In the genomic region with DNA sequence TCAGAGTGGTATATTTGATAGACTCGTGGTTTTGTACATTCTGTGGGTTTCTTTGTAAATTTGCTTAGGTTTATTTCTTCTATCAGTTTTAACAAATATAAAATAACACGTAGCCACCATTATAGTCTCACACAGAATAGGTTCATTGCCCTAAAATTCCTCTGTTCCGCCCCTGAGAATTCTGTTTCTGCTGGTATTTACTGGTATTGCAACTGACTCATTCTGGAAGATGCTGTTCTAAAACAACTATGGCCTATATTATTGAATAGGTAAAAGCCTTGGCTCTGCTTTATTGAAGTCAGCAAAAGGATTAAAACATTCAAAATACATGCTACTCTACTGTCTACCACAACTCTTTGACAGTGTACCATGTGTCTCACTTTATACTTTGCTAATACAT, we compare ENCODE assay signal across 23 cellular contexts.
DNase-seq lines count a peak whose midpoint lies in the region; ATAC-seq, FAIRE-seq and TF ChIP-seq lines count a peak whose summit lies in the region.
"Had no signal": no experiment of that assay in that cellular context is flagged by ENCODE, and none has a peak within 500 bp of the region (broad histone marks: within the 10 kb centered on the region; RNA-seq: fewer than 3 reads in every experiment).

No MANE protein-coding gene starts in this region.

- RAD21 ChIA-PET in GM12878 (lab: Charles Lee; ENCODE audit: unreplicated experiment) = no interaction called here

- no peak for ATAC-seq in GM23338
- ATAC-seq in GM12878 = peak; percentile 67
- ATAC-seq in stimulated activated memory B cell treated with anti-CD40 and anti-IgM and Interleukin-4, amounts not matched to agents 10 μg/mL and 1 μg/mL and 100 μg/mL, for 72 hours = no peak

- H3K4me1 Mint-ChIP-seq in GM23338 = no peaks in the 10 kb centered on the region
- no peaks in the 10 kb centered on the region for H3K4me1 Mint-ChIP-seq in stimulated activated memory B cell treated with anti-CD40 and anti-IgM and Interleukin-4, amounts not matched to agents 10 μg/mL and 1 μg/mL and 100 μg/mL, for 72 hours
- H3K4me1 Mint-ChIP-seq: B cell; CD4-positive, alpha-beta memory T cell had no signal

- no peaks in the 10 kb centered on the region for H3K9me3 Mint-ChIP-seq in GM23338
- H3K9me3 Mint-ChIP-seq in stimulated activated memory B cell treated with anti-CD40 and anti-IgM and Interleukin-4, amounts not matched to agents 10 μg/mL and 1 μg/mL and 100 μg/mL, for 72 hours = no peaks in the 10 kb centered on the region

- intact Hi-C loops in GM12878 (cut with micrococcal nuclease; ENCODE audit: unreplicated experiment) (no loop called here), thyroid gland (cut with DNase I) (no loop called here)

- H3K79me2 ChIP-seq in GM23338 (replicated peaks; ENCODE audit: insufficient read depth) (no peaks in the 10 kb centered on the region), GM12878 (ENCODE audit: control insufficient read depth, insufficient read depth, low read length) (no peaks in the 10 kb centered on the region)

- no TSS peak for BruUV-seq in GM12878 (replicated peaks; lab: Mats Ljungman, UMichigan)

- H3F3A ChIP-seq in GM23338 (replicated peaks; ENCODE audit: low read depth) = no peaks in the 10 kb centered on the region

- H3K27ac ChIP-seq in GM23338 (ENCODE audit: low read depth) (no peak overlapping the region), GM12878 (ENCODE audit: control insufficient read depth, insufficient read depth) (no peak overlapping the region), thyroid gland (no peak overlapping the region)
- H3K27ac ChIP-seq: BLaER1, C4-2B had no signal

- no peaks in the 10 kb centered on the region for H3K27me3 Mint-ChIP-seq in GM23338 (ENCODE audit: insufficient read depth, low read depth, poor library complexity)
- H3K27me3 Mint-ChIP-seq in stimulated activated memory B cell treated with anti-CD40 and anti-IgM and Interleukin-4, amounts not matched to agents 10 μg/mL and 1 μg/mL and 100 μg/mL, for 72 hours = no peaks in the 10 kb centered on the region
- H3K27me3 Mint-ChIP-seq: B cell had no signal

- H3K4me1 ChIP-seq in GM23338 (ENCODE audit: insufficient read depth) (no peaks in the 10 kb centered on the region), GM12878 (ENCODE audit: control insufficient read depth, insufficient read depth, low read length) (no peaks in the 10 kb centered on the region), thyroid gland (no peaks in the 10 kb centered on the region)
- H3K4me1 ChIP-seq: BLaER1, HAP-1 had no signal

- no peaks in the 10 kb centered on the region for H3K9me2 ChIP-seq in GM23338 (ENCODE audit: insufficient read depth)

- DNase-seq in GM23338 (ENCODE audit: low spot score) (peak; percentile 9), GM12878 (ENCODE audit: low read depth, low spot score) (no peak), iPS-NIHi11 (ENCODE audit: low spot score) (peak; percentile 11), retinal pigment epithelial cell (ENCODE audit: low read depth) (no peak), MV-4-11 (lab: John Stamatoyannopoulos, UW) (no peak), pons (ENCODE audit: low spot score) (no peak), thyroid gland (no peak)
- DNase-seq: Calu3; CD4-positive, alpha-beta memory T cell; COR-L47; DMS79; EL; GDM1; GOT3; HFFc6 had no signal

- H3K4me3 Mint-ChIP-seq in GM23338 = no peak overlapping the region
- no peak overlapping the region for H3K4me3 Mint-ChIP-seq in stimulated activated memory B cell treated with anti-CD40 and anti-IgM and Interleukin-4, amounts not matched to agents 10 μg/mL and 1 μg/mL and 100 μg/mL, for 72 hours
- H3K4me3 Mint-ChIP-seq: B cell; CD4-positive, alpha-beta memory T cell; HFFc6 had no signal

- H3K36me3 ChIP-seq in GM23338 (ENCODE audit: insufficient read depth) (no peaks in the 10 kb centered on the region), GM12878 (ENCODE audit: control insufficient read depth in 2 of 2, insufficient read depth in 2 of 2, low read length in 1 of 2) (no peaks in the 10 kb centered on the region), thyroid gland (no peaks in the 10 kb centered on the region)
- H3K36me3 ChIP-seq: BLaER1, HAP-1 had no signal

- H3K4me3 ChIP-seq in GM23338 (no peak overlapping the region), GM12878 (no peak overlapping the region), retinal pigment epithelial cell (ENCODE audit: low read length) (no peak overlapping the region), thyroid gland (replicated peaks in 1 of 3) (no peak overlapping the region)
- H3K4me3 ChIP-seq: BLaER1, HAP-1 had no signal

- no peak overlapping the region for H3K9ac ChIP-seq in GM12878 (ENCODE audit: control insufficient read depth, insufficient read depth, low read length)
- H3K9ac ChIP-seq: BLaER1 had no signal

- TF ChIP-seq CTCF in GM23338 (conservative IDR thresholded peaks at IDR 0.05; ENCODE audit: low read depth in 2 of 2) (no peak; a peak in 1 of 4 replicates), GM12878 (IDR thresholded peaks at IDR 0.05 in 2 of 3, conservative IDR thresholded peaks at IDR 0.05 in 1 of 3; ENCODE audit: control insufficient read depth in 2 of 3, extremely low read depth in 1 of 3, insufficient read depth in 1 of 3, low read depth in 3 of 3, low read length in 3 of 3) (no peak), retinal pigment epithelial cell (conservative IDR thresholded peaks at IDR 0.05; ENCODE audit: low read depth, low read length) (peak; percentile 6), thyroid gland (IDR thresholded peaks at IDR 0.05) (no peak)

- H3K27me3 ChIP-seq in GM23338 (ENCODE audit: insufficient read depth) = no peaks in the 10 kb centered on the region
- no peaks in the 10 kb centered on the region for H3K27me3 ChIP-seq in GM12878 (replicated peaks in 1 of 2; ENCODE audit: control insufficient read depth in 2 of 2, insufficient read depth in 2 of 2, low read length in 1 of 2)
- H3K27me3 ChIP-seq in thyroid gland = no peaks in the 10 kb centered on the region
- H3K27me3 ChIP-seq: BLaER1 had no signal

- H3K36me3 Mint-ChIP-seq in GM23338 (ENCODE audit: low read depth) = no peaks in the 10 kb centered on the region
- no peaks in the 10 kb centered on the region for H3K36me3 Mint-ChIP-seq in stimulated activated memory B cell treated with anti-CD40 and anti-IgM and Interleukin-4, amounts not matched to agents 10 μg/mL and 1 μg/mL and 100 μg/mL, for 72 hours
- H3K36me3 Mint-ChIP-seq: CD4-positive, alpha-beta memory T cell had no signal

- H3K9me3 ChIP-seq in GM12878 (replicated peaks; ENCODE audit: control insufficient read depth, insufficient read depth, low read length) = no peaks in the 10 kb centered on the region
- no peaks in the 10 kb centered on the region for H3K9me3 ChIP-seq in thyroid gland
- H3K9me3 ChIP-seq: BLaER1, HAP-1 had no signal

- POLR2A ChIA-PET in GM12878 (lab: Charles Lee) = no interaction called here

- no peak overlapping the region for H3K27ac Mint-ChIP-seq in GM23338
- no peak overlapping the region for H3K27ac Mint-ChIP-seq in stimulated activated memory B cell treated with anti-CD40 and anti-IgM and Interleukin-4, amounts not matched to agents 10 μg/mL and 1 μg/mL and 100 μg/mL, for 72 hours
- H3K27ac Mint-ChIP-seq: B cell; CD4-positive, alpha-beta memory T cell; HFFc6 had no signal

- FAIRE-seq in GM12878 (lab: Jason Lieb, UNC) = no peak
- FAIRE-seq: GM12891, GM18507, H54 had no signal

- H2AFZ ChIP-seq in GM23338 (no peak overlapping the region), GM12878 (ENCODE audit: control insufficient read depth, low read depth, low read length) (no peak overlapping the region)

- WGBS in GM12878 (ENCODE audit: insufficient coverage, insufficient replicate concordance, low lambda C conversion rate, missing lambda C conversion rate) = 31% methylated on average over 3 of the region's 3 CpGs
- 80 to 83% methylated on average over 3 of the region's 3 CpGs for WGBS in thyroid gland, 2 donors

- TF ChIP-seq EP300 in GM12878 (IDR thresholded peaks at IDR 0.05; ENCODE audit: borderline replicate concordance in 1 of 2, control insufficient read depth in 1 of 2, low read depth in 2 of 2, low read length in 2 of 2) = no peak

- H4K20me1 ChIP-seq in GM23338 (replicated peaks; ENCODE audit: insufficient read depth) (no peaks in the 10 kb centered on the region), GM12878 (ENCODE audit: control insufficient read depth, insufficient read depth) (no peaks in the 10 kb centered on the region)
- H4K20me1 ChIP-seq: BLaER1 had no signal

- no peak for TF ChIP-seq RAD21 in GM12878 (IDR thresholded peaks at IDR 0.05; ENCODE audit: insufficient read depth, low read depth, low read length)

- SMC1A ChIA-PET in GM12878 (lab: Charles Lee; ENCODE audit: uncharacterized antibody, unreplicated experiment) = no interaction called here

- CTCF ChIA-PET in GM12878 (lab: Yijun Ruan, JAX) = no interaction called here

- H3K4me2 ChIP-seq in GM23338 (no peak overlapping the region), GM12878 (ENCODE audit: control insufficient read depth, insufficient read depth) (no peak overlapping the region)
- H3K4me2 ChIP-seq: BLaER1 had no signal

- TF ChIP-seq POLR2A in GM12878 (IDR thresholded peaks at IDR 0.05; ENCODE audit: low read depth, low read length) (no peak), thyroid gland (IDR thresholded peaks at IDR 0.05) (no peak)

- in situ Hi-C loops in GM12878 (cut with MboI) = no loop called here

TF ChIP-seq in GM23338, 12 proteins besides CTCF, POLR2A, EP300 and RAD21 (continues in another document):
- TF ChIP-seq NANOG (IDR thresholded peaks at IDR 0.05; ENCODE audit: borderline replicate concordance) = no peak
- no peak for TF ChIP-seq POLR2AphosphoS5 (IDR thresholded peaks at IDR 0.05; ENCODE audit: low read depth)

TF ChIP-seq in GM12878, 131 proteins besides CTCF, POLR2A, EP300 and RAD21 (continues in another document):
- TF ChIP-seq, protein P1, sequence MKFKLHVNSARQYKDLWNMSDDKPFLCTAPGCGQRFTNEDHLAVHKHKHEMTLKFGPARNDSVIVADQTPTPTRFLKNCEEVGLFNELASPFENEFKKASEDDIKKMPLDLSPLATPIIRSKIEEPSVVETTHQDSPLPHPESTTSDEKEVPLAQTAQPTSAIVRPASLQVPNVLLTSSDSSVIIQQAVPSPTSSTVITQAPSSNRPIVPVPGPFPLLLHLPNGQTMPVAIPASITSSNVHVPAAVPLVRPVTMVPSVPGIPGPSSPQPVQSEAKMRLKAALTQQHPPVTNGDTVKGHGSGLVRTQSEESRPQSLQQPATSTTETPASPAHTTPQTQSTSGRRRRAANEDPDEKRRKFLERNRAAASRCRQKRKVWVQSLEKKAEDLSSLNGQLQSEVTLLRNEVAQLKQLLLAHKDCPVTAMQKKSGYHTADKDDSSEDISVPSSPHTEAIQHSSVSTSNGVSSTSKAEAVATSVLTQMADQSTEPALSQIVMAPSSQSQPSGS (IDR thresholded peaks at IDR 0.05; ENCODE audit: low read length) = no peak
- TF ChIP-seq, protein P2, sequence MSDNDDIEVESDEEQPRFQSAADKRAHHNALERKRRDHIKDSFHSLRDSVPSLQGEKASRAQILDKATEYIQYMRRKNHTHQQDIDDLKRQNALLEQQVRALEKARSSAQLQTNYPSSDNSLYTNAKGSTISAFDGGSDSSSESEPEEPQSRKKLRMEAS (IDR thresholded peaks at IDR 0.05; ENCODE audit: low read depth, low read length) = no peak
- no peak for TF ChIP-seq HDAC2 (IDR thresholded peaks at IDR 0.05)
- TF ChIP-seq CHD4 (IDR thresholded peaks at IDR 0.05) = no peak

Comparison
In these comparisons a context has a peak if more than half of its experiments do, and no peak if none do; other contexts are left out.
1. DNase-seq: peak in GM23338 (single experiment) and iPS-NIHi11 (single experiment); none in GM12878 (single experiment), retinal pigment epithelial cell (single experiment), MV-4-11 (single experiment), pons (single experiment) and thyroid gland (0 of 2).